Comparison of ENCODE assay signal across 13 cellular contexts in genomic region chr5:125093776-125094175, GRCh38.
DNase-seq lines count a peak whose midpoint lies in the region; ATAC-seq and TF ChIP-seq lines count a peak whose summit lies in the region.
"Had no signal": no experiment of that assay in that cellular context is flagged by ENCODE, and none has a peak within 500 bp of the region (broad histone marks: within the 10 kb centered on the region; RNA-seq: fewer than 3 reads in every experiment).

No MANE protein-coding gene starts in this region.

- H3F3A ChIP-seq in MM.1S (ENCODE audit: insufficient read depth, low read length), result no peaks in the 10 kb centered on the region

- no peaks in the 10 kb centered on the region for H3K9me3 ChIP-seq in MM.1S (replicated peaks; ENCODE audit: insufficient read depth, low read length)

- H3K9me2 ChIP-seq in MM.1S (replicated peaks; ENCODE audit: insufficient read depth, low read length), result no peaks in the 10 kb centered on the region

- no peaks in the 10 kb centered on the region for H3K27me3 ChIP-seq in MM.1S (replicated peaks; ENCODE audit: insufficient read depth, low read length)

- no peaks in the 10 kb centered on the region for H4K20me1 ChIP-seq in MM.1S (ENCODE audit: insufficient read depth, low read length)

- no peak for TF ChIP-seq CTCF in RWPE1 (conservative IDR thresholded peaks at IDR 0.05; ENCODE audit: low read depth)
- TF ChIP-seq CTCF in MM.1S (IDR thresholded peaks at IDR 0.05; ENCODE audit: low read length), result no peak

- CTCF ChIA-PET in RWPE1 (lab: Yijun Ruan, JAX), result no interaction called here

- H3K27ac ChIP-seq in RWPE1 (no peak overlapping the region), MM.1S (ENCODE audit: low read length) (no peak overlapping the region)

- POLR2A ChIA-PET in RWPE1 (lab: Yijun Ruan, JAX; ENCODE audit: low non-redundant PET), result no interaction called here

- H3K4me2 ChIP-seq in MM.1S (ENCODE audit: low read depth, low read length), result no peak overlapping the region

- H2AFZ ChIP-seq in MM.1S (ENCODE audit: low read length), result no peak overlapping the region

- H3K36me3 ChIP-seq in MM.1S (replicated peaks; ENCODE audit: insufficient read depth, low read length), result no peaks in the 10 kb centered on the region

- H3K79me2 ChIP-seq in MM.1S (ENCODE audit: low read length), result no peaks in the 10 kb centered on the region

- H3K9ac ChIP-seq in MM.1S (ENCODE audit: low read length), result no peak overlapping the region

- DNase-seq in ELR (ENCODE audit: low read depth) (peak; percentile 95), RWPE1 (ENCODE audit: low spot score) (peak; percentile 80), fibroblast of gingiva (ENCODE audit: low read depth) (peak; percentile 50), non-pigmented ciliary epithelial cell (ENCODE audit: low read depth) (peak; percentile 58), MM.1S (no peak)
- no peak for DNase-seq in activated CD4-positive, alpha-beta T cell treated with anti-CD3 and anti-CD28 coated beads for 48 hours
- DNase-seq: activated CD4-positive, alpha-beta T cell treated with anti-CD3 and anti-CD28 coated beads, Interleukin-2, amount 10 ng/mL, durations not matched to agents 24 days and 14 days; activated naive CD4-positive, alpha-beta T cell treated with anti-CD3 and anti-CD28 coated beads, Interleukin-2, amount 50 U/mL, for 16 hours; DMS 273 treated with DMSO at 0.1 percent for 48 hours; effector CD4-positive, alpha-beta T cell; stimulated activated CD4-positive, alpha-beta T cell treated with anti-CD3 and anti-CD28 coated beads, Interleukin-4, amount 100 ng/mL, for 24 hours had no signal

- ATAC-seq in GM19452 (IDR thresholded peaks at IDR 0.05; ENCODE audit: unreplicated experiment) (no peak), HG03565 (IDR thresholded peaks at IDR 0.05; ENCODE audit: unreplicated experiment) (no peak)

- no peak overlapping the region for H3K4me3 ChIP-seq in MM.1S (ENCODE audit: low read length)

- no peaks in the 10 kb centered on the region for H3K4me1 ChIP-seq in MM.1S (ENCODE audit: low read length)

Comparison
In these comparisons a context has a peak if more than half of its experiments do, and no peak if none do; other contexts are left out.
1. DNase-seq: peak in ELR (single experiment), RWPE1 (single experiment), fibroblast of gingiva (single experiment) and non-pigmented ciliary epithelial cell (single experiment); none in MM.1S (single experiment) and activated CD4-positive, alpha-beta T cell treated with anti-CD3 and anti-CD28 coated beads for 48 hours (single experiment).